In genomic region chr12:40534828-40535227, GRCh38 we compare ENCODE assay signal across 23 cellular contexts.
"Had no signal": no experiment of that assay in that cellular context is flagged by ENCODE, and none has a peak within 500 bp of the region (broad histone marks: within the 10 kb centered on the region; RNA-seq: fewer than 3 reads in every experiment).

No MANE protein-coding gene starts in this region.

- H3K27ac ChIP-seq: dorsolateral prefrontal cortex, esophagus squamous epithelium, lower lobe of right lung, ovary, right lobe of liver, thoracic aorta, tibial nerve, upper lobe of left lung had no signal

- H3K27me3 ChIP-seq: dorsolateral prefrontal cortex, esophagus squamous epithelium, ovary, right lobe of liver, tibial nerve, upper lobe of left lung had no signal

- H3K36me3 Mint-ChIP-seq: immature natural killer cell; stimulated activated naive B cell treated with anti-CD40 and anti-IgM and Interleukin-4, amounts not matched to agents 10 μg/mL and 1 μg/mL and 100 μg/mL, for 72 hours had no signal

- H3K4me1 ChIP-seq: esophagus squamous epithelium, lower lobe of right lung, right lobe of liver, tibial nerve, upper lobe of left lung had no signal

- H3K4me3 Mint-ChIP-seq: immature natural killer cell; natural killer cell; stimulated activated naive B cell treated with anti-CD40 and anti-IgM and Interleukin-4, amounts not matched to agents 10 μg/mL and 1 μg/mL and 100 μg/mL, for 72 hours; stimulated activated naive CD8-positive, alpha-beta T cell treated with anti-CD3 and anti-CD28 coated beads, Interleukin-15, Interleukin-2, amounts not matched to agents 100 ng/mL and 50 ng/mL, for 24 hours had no signal

- H3K36me3 ChIP-seq: esophagus squamous epithelium, lower lobe of right lung, ovary, right lobe of liver, thoracic aorta, tibial nerve, upper lobe of left lung had no signal

- H3K27me3 Mint-ChIP-seq: stimulated activated naive B cell treated with anti-CD40 and anti-IgM and Interleukin-4, amounts not matched to agents 10 μg/mL and 1 μg/mL and 100 μg/mL, for 72 hours; stimulated activated naive CD8-positive, alpha-beta T cell treated with anti-CD3 and anti-CD28 coated beads, Interleukin-15, Interleukin-2, amounts not matched to agents 100 ng/mL and 50 ng/mL, for 24 hours had no signal

- H3K4me3 ChIP-seq: dorsolateral prefrontal cortex, esophagus squamous epithelium, lower lobe of right lung, ovary, right lobe of liver, thoracic aorta, tibial nerve, upper lobe of left lung had no signal

- H3K27ac Mint-ChIP-seq: immature natural killer cell; natural killer cell; stimulated activated naive B cell treated with anti-CD40 and anti-IgM and Interleukin-4, amounts not matched to agents 10 μg/mL and 1 μg/mL and 100 μg/mL, for 72 hours; stimulated activated naive CD8-positive, alpha-beta T cell treated with anti-CD3 and anti-CD28 coated beads, Interleukin-15, Interleukin-2, amounts not matched to agents 100 ng/mL and 50 ng/mL, for 24 hours had no signal

- H3K9me3 ChIP-seq: esophagus squamous epithelium, lower lobe of right lung, ovary, right lobe of liver, thoracic aorta, tibial nerve, upper lobe of left lung had no signal

- ATAC-seq: left colon; left ventricle myocardium superior; lower lobe of right lung; natural killer cell; right lobe of liver; stimulated activated naive B cell treated with anti-CD40 and anti-IgM and Interleukin-4, amounts not matched to agents 10 μg/mL and 1 μg/mL and 100 μg/mL, for 72 hours had no signal

- H3K9me3 Mint-ChIP-seq: stimulated activated naive B cell treated with anti-CD40 and anti-IgM and Interleukin-4, amounts not matched to agents 10 μg/mL and 1 μg/mL and 100 μg/mL, for 72 hours had no signal

- DNase-seq: dorsolateral prefrontal cortex; effector CD4-positive, alpha-beta T cell; erythroblast; esophagus squamous epithelium; immature natural killer cell; islet precursor cell; kidney glomerular epithelial cell; left colon; left ventricle myocardium superior; lower lobe of right lung; natural killer cell; occipital lobe; ovary; posterior cingulate gyrus; right lobe of liver; small intestine; stimulated activated CD4-positive, alpha-beta T cell treated with anti-CD3 and anti-CD28 coated beads, Interleukin-15, amount 100 ng/mL, for 24 hours; stimulated activated CD4-positive, alpha-beta T cell treated with anti-CD3 and anti-CD28 coated beads, Interleukin-2, amount 100 ng/mL, for 48 hours; stimulated activated naive B cell treated with anti-CD40 and anti-IgM and Interleukin-4, amounts not matched to agents 10 μg/mL and 1 μg/mL and 100 μg/mL, for 72 hours; upper lobe of left lung had no signal

- H3K4me1 Mint-ChIP-seq: immature natural killer cell; natural killer cell; stimulated activated naive B cell treated with anti-CD40 and anti-IgM and Interleukin-4, amounts not matched to agents 10 μg/mL and 1 μg/mL and 100 μg/mL, for 72 hours had no signal
